In the genomic region with DNA sequence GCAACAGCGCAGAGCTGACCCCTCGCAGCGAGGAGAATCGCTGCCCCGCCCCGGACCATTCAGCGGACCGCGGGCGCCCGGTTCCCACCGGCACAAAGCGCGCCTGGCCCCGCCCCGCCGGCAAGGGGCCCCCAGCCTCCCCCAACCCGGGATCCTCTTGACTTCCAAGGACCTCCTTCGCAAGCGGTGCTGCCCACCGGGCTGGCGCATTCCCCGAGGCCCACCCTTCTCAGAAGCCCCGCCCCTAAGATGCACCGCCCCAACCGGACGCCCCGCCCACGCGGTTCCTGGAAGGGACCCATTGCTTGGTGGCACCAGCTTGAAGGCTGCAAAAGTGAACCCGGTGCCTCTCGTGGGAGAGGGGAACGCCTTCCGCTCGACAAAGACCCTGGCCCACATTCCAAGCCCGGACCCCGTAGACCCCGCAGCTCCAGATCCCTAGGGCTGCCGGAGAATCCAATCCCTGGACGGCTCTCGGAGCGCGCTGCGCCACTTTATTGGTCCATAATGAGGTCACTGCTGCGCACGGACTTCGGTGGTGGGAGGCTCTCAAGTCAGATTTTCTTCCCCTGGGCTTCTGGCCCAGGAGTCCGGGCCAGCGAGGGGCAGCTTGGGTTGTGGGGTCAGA, we compare ENCODE assay signal across 9 cellular contexts. TPM values are rescaled to one million over a fixed set of nuclear protein-coding genes. Genes with fewer than 3 reads are reported as not detected.
DNase-seq lines count a peak whose midpoint lies in the region; ATAC-seq, FAIRE-seq and TF ChIP-seq lines count a peak whose summit lies in the region.
"Had no signal": no experiment of that assay in that cellular context is flagged by ENCODE, and none has a peak within 500 bp of the region (broad histone marks: within the 10 kb centered on the region; RNA-seq: fewer than 3 reads in every experiment).

No MANE protein-coding gene starts in this region.

- no peak overlapping the region for H4K8ac ChIP-seq in trophoblast cell (ENCODE audit: low read depth, low read length)

- DNase-seq in A549 (ENCODE audit: low read depth in 1 of 2, low spot score in 1 of 2) (peak in 1 of 2 experiments; percentile 55), H7 (peak; percentile 99), OCI-M1 (lab: John Stamatoyannopoulos, UW) (peak; percentile 34), astrocyte of the spinal cord (ENCODE audit: low read depth, low spot score) (peak; percentile 21), trophoblast cell (no peak), GM12891 (ENCODE audit: insufficient read length, low spot score) (no peak), UCSD-AML1 (lab: John Stamatoyannopoulos, UW; ENCODE audit: unreplicated experiment) (no peak)

- H3K79me2 ChIP-seq in trophoblast cell (ENCODE audit: control insufficient read depth, insufficient read depth, low read length, poor library complexity) = no peaks in the 10 kb centered on the region

- no peak overlapping the region for H3K9ac ChIP-seq in trophoblast cell (ENCODE audit: low read length)

- H3K36me3 ChIP-seq in H7 (replicated peaks; ENCODE audit: control insufficient read depth, insufficient read depth, low read length) = no peaks in the 10 kb centered on the region
- no peaks in the 10 kb centered on the region for H3K36me3 ChIP-seq in trophoblast cell (ENCODE audit: control insufficient read depth in 1 of 2, insufficient read depth in 2 of 2, low read length in 2 of 2)

- ATAC-seq in A549 (peak; percentile 33 to 68; a peak in 4 of 6 replicates), GM18505 (IDR thresholded peaks at IDR 0.05; ENCODE audit: unreplicated experiment) (no peak)

- WGBS in A549 (ENCODE audit: missing lambda C conversion rate) = 0% methylated on average over 3 of the region's 49 CpGs
- WGBS in trophoblast cell (ENCODE audit: extremely low coverage, insufficient coverage, insufficient read length) = no CpG with 5 or more reads among the region's 49 CpGs

- H3K18ac ChIP-seq in trophoblast cell (ENCODE audit: low read length) = no peak overlapping the region

- FAIRE-seq in A549 (lab: Jason Lieb, UNC) (no peak), GM12891 (lab: Jason Lieb, UNC) (no peak)

- no peak overlapping the region for H3K4ac ChIP-seq in trophoblast cell (ENCODE audit: low read depth, low read length)

- POLR2A ChIA-PET in A549 (lab: Yijun Ruan, JAX) = interaction anchor here (1.4 kb wide), 1 partner anchor 148 kb away, joined by 4 read pairs; a partner anchor contains a TSS

- H4K12ac ChIP-seq in trophoblast cell (ENCODE audit: low read depth, low read length) = no peak overlapping the region

- H3K4me1 ChIP-seq in A549 = peaks cover 6% of the 10 kb centered on the region; the same call in 2 of the 3 replicates
- peaks cover 2 to 3% of the 10 kb centered on the region in 2 experiments for H3K4me1 ChIP-seq in trophoblast cell (ENCODE audit: control insufficient read depth in 1 of 2, insufficient read depth in 2 of 2, low read length in 2 of 2)

- CTCF ChIA-PET in A549 (lab: Yijun Ruan, JAX) = interaction anchor here (0.5 to 9.9 kb wide), 60 partner anchors 8 to 1503 kb away, joined by 3 to 250 read pairs (median 6); a partner anchor contains a TSS

- H3K23ac ChIP-seq in trophoblast cell (ENCODE audit: low read length) = no peak overlapping the region

- TF ChIP-seq POLR2A in A549 (IDR thresholded peaks at IDR 0.05; ENCODE audit: low read length) = no peak
- no peak for TF ChIP-seq POLR2A in GM12891 (IDR thresholded peaks at IDR 0.05; ENCODE audit: low read depth, low read length)
- no peak for TF ChIP-seq POLR2A in GM18505 (IDR thresholded peaks at IDR 0.05; ENCODE audit: borderline replicate concordance, extremely low read depth, insufficient read depth, insufficient read length)

- H3K4me2 ChIP-seq in A549 (peak overlapping the region; percentile 90), trophoblast cell (ENCODE audit: low read length) (peak overlapping the region; percentile 49)

- H3K27ac ChIP-seq in A549 = no peak overlapping the region
- H3K27ac ChIP-seq in trophoblast cell (ENCODE audit: low read depth, low read length) = no peak overlapping the region
- H3K27ac ChIP-seq: psoas muscle had no signal

- TF ChIP-seq EP300 in A549 (IDR thresholded peaks at IDR 0.05) = no peak

- H3K4me3 ChIP-seq in A549 = peak overlapping the region; percentile 40
- peak overlapping the region; percentile 78 for H3K4me3 ChIP-seq in H7 (ENCODE audit: insufficient read depth, low read depth, low read length)
- H3K4me3 ChIP-seq in astrocyte of the spinal cord (ENCODE audit: low read depth, low read length) = peak overlapping the region; percentile 13
- no peak overlapping the region for H3K4me3 ChIP-seq in trophoblast cell (ENCODE audit: low read depth, low read length)
- H3K4me3 ChIP-seq: psoas muscle had no signal

- no peak overlapping the region for H2BK120ac ChIP-seq in trophoblast cell (ENCODE audit: insufficient read depth, low read length, poor library complexity)

- H3K9me3 ChIP-seq in A549 (no peaks in the 10 kb centered on the region), trophoblast cell (ENCODE audit: insufficient read depth, low read depth, low read length) (peaks cover 17% of the 10 kb centered on the region)
- H3K9me3 ChIP-seq: psoas muscle had no signal

- no peak overlapping the region for H4K91ac ChIP-seq in trophoblast cell (ENCODE audit: low read depth, low read length)

- no peak overlapping the region for H2AK5ac ChIP-seq in trophoblast cell (ENCODE audit: low read length)

- H2BK12ac ChIP-seq in trophoblast cell (ENCODE audit: low read length) = no peak overlapping the region

- no peak overlapping the region for H2BK5ac ChIP-seq in trophoblast cell (ENCODE audit: low read depth, low read length, poor library complexity)

- no peaks in the 10 kb centered on the region for H3K79me1 ChIP-seq in trophoblast cell (ENCODE audit: low read length)

- no peak overlapping the region for H3K14ac ChIP-seq in trophoblast cell (ENCODE audit: low read length)

- H2AFZ ChIP-seq in trophoblast cell (ENCODE audit: insufficient read depth, low read length, poor library complexity) = no peak overlapping the region

- no peak for TF ChIP-seq RAD21 in A549 (conservative IDR thresholded peaks at IDR 0.05 in 1 of 2, IDR thresholded peaks at IDR 0.05 in 1 of 2)

- in situ Hi-C loops in astrocyte of the spinal cord (cut with HindIII; ENCODE audit: low sequenced_read_pairs) = no loop called here

- peaks cover 67% of the 10 kb centered on the region for H3K27me3 ChIP-seq in H7 (ENCODE audit: control insufficient read depth, insufficient read depth, low read length)
- H3K27me3 ChIP-seq in trophoblast cell (ENCODE audit: insufficient read depth, low read length) = peaks cover 79% of the 10 kb centered on the region

- no peak for TF ChIP-seq CTCF in A549 (IDR thresholded peaks at IDR 0.05)
- no peak for TF ChIP-seq CTCF in astrocyte of the spinal cord (IDR thresholded peaks at IDR 0.05; ENCODE audit: low read depth, low read length)

TF ChIP-seq in A549, 52 proteins besides CTCF, POLR2A, EP300 and RAD21:
- TF ChIP-seq CHD4 (IDR thresholded peaks at IDR 0.05; ENCODE audit: borderline replicate concordance) = no peak

TF ChIP-seq in GM12891, 5 proteins besides CTCF, POLR2A, EP300 and RAD21 (continues in another document):
- no peak for TF ChIP-seq SPI1 (IDR thresholded peaks at IDR 0.05; ENCODE audit: low read depth, low read length)
- no peak for TF ChIP-seq POLR2AphosphoS5 (IDR thresholded peaks at IDR 0.05; ENCODE audit: low read depth, low read length)

RNA-seq across cellular contexts. Expression of a gene that starts 2.0 kb away (rescaled TPM):
- not detected in 2 replicates for polyA plus RNA-seq in A549 (2011; rRNA removed)
- not detected in 2 replicates for polyA plus RNA-seq in A549 (2012; cell fraction: cytosol; rRNA removed)
- not detected in 2 replicates for polyA plus RNA-seq in A549 (2012; cell fraction: nucleus; rRNA removed)
- not detected in 3 replicates for polyA plus RNA-seq in A549 (2017; fragmentation: RNase III; extraction: RNeasy Plus Mini Kit Qiagen cat#74134 plus additional on column Dnase treatment)
- polyA minus RNA-seq in A549 (2011; rRNA and poly(A)+ RNA removed) = not detected in 2 replicates
- 28.2 and 38.8 TPM in 2 replicates for total RNA-seq in H7 (2014; rRNA removed; shearing (Covaris generic))
- not detected in 2 replicates for polyA plus RNA-seq in trophoblast cell (2013)
- polyA plus RNA-seq in GM12891 (2012; ENCODE audit: low read depth, missing spikeins) = not detected
- total RNA-seq: psoas muscle had no signal
- polyA plus RNA-seq: psoas muscle had no signal

RNA-seq across cellular contexts. Expression of a gene that starts 10.2 kb away (rescaled TPM):
- 64.6 and 71.4 TPM in 2 replicates for polyA plus RNA-seq in A549 (2011; rRNA removed)
- polyA plus RNA-seq in A549 (2012; cell fraction: cytosol; rRNA removed) = 33.8 and 42.9 TPM in 2 replicates
- polyA plus RNA-seq in A549 (2012; cell fraction: nucleus; rRNA removed) = 22.6 and 29.9 TPM in 2 replicates
- 63.9 to 97.2 TPM (median 84.6 TPM) in 3 replicates for polyA plus RNA-seq in A549 (2017; fragmentation: RNase III; extraction: RNeasy Plus Mini Kit Qiagen cat#74134 plus additional on column Dnase treatment)
- polyA minus RNA-seq in A549 (2011; rRNA and poly(A)+ RNA removed) = 61.0 and 61.6 TPM in 2 replicates
- 195 and 196 TPM in 2 replicates for total RNA-seq in H7 (2014; rRNA removed; shearing (Covaris generic))
- polyA plus RNA-seq in trophoblast cell (2013) = 48.3 and 50.2 TPM in 2 replicates
- 19.3 TPM for polyA plus RNA-seq in GM12891 (2012; ENCODE audit: low read depth, missing spikeins)

RNA-seq across cellular contexts. Expression of a gene that starts 14.9 kb away (rescaled TPM):
- polyA plus RNA-seq in A549 (2011; rRNA removed) = 0.56 and 0.81 TPM in 2 replicates
- 0.87 and 1.3 TPM in 2 replicates for polyA plus RNA-seq in A549 (2012; cell fraction: cytosol; rRNA removed)
- polyA plus RNA-seq in A549 (2012; cell fraction: nucleus; rRNA removed) = 2.3 and 3.1 TPM in 2 replicates
- 1.1 to 1.5 TPM (median 1.4 TPM) in 3 replicates for polyA plus RNA-seq in A549 (2017; fragmentation: RNase III; extraction: RNeasy Plus Mini Kit Qiagen cat#74134 plus additional on column Dnase treatment)
- polyA minus RNA-seq in A549 (2011; rRNA and poly(A)+ RNA removed) = 0.68 and 0.87 TPM in 2 replicates
- total RNA-seq in H7 (2014; rRNA removed; shearing (Covaris generic)) = 15.6 and 25.2 TPM in 2 replicates
- 1.3 and 1.4 TPM in 2 replicates for polyA plus RNA-seq in trophoblast cell (2013)
- 0.87 TPM for polyA plus RNA-seq in GM12891 (2012; ENCODE audit: low read depth, missing spikeins)

RNA-seq across cellular contexts. Expression of a gene that starts 40.1 kb away (rescaled TPM):
- polyA plus RNA-seq in A549 (2011; rRNA removed) (11.3 and 17.9 TPM in 2 replicates), A549 (2017; fragmentation: RNase III; extraction: RNeasy Plus Mini Kit Qiagen cat#74134 plus additional on column Dnase treatment) (24.6 to 28.0 TPM (median 27.6 TPM) in 3 replicates)
- polyA plus RNA-seq in A549 (2012; cell fraction: cytosol; rRNA removed) = 51.4 and 60.1 TPM in 2 replicates
- 287 and 554 TPM in 2 replicates for polyA plus RNA-seq in A549 (2012; cell fraction: nucleus; rRNA removed)
- polyA minus RNA-seq in A549 (2011; rRNA and poly(A)+ RNA removed) = 17.1 and 19.7 TPM in 2 replicates
- 6.8 and 25.3 TPM in 2 replicates for total RNA-seq in H7 (2014; rRNA removed; shearing (Covaris generic))
- polyA plus RNA-seq in trophoblast cell (2013) = 2.8 and 3.9 TPM in 2 replicates
- polyA plus RNA-seq in GM12891 (2012; ENCODE audit: low read depth, missing spikeins) = 16.0 TPM

RNA-seq across cellular contexts. Expression of a gene that starts 46.6 kb away (rescaled TPM):
- 221 and 373 TPM in 2 replicates for polyA plus RNA-seq in A549 (2011; rRNA removed)
- 73.5 and 98.3 TPM in 2 replicates for polyA plus RNA-seq in A549 (2012; cell fraction: cytosol; rRNA removed)
- 13.1 and 21.3 TPM in 2 replicates for polyA plus RNA-seq in A549 (2012; cell fraction: nucleus; rRNA removed)
- 374 to 377 TPM (median 375 TPM) in 3 replicates for polyA plus RNA-seq in A549 (2017; fragmentation: RNase III; extraction: RNeasy Plus Mini Kit Qiagen cat#74134 plus additional on column Dnase treatment)
- polyA minus RNA-seq in A549 (2011; rRNA and poly(A)+ RNA removed) = 22.8 and 27.3 TPM in 2 replicates
- 237 and 308 TPM in 2 replicates for total RNA-seq in H7 (2014; rRNA removed; shearing (Covaris generic))
- polyA plus RNA-seq in trophoblast cell (2013) = 730 and 785 TPM in 2 replicates
- 1,657 TPM for polyA plus RNA-seq in GM12891 (2012; ENCODE audit: low read depth, missing spikeins)

Comparison
In these comparisons a context has a peak if more than half of its experiments do, and no peak if none do; other contexts are left out.
1. DNase-seq: peak in H7 (single experiment), OCI-M1 (single experiment) and astrocyte of the spinal cord (single experiment); none in trophoblast cell (0 of 2), GM12891 (single experiment) and UCSD-AML1 (single experiment).